Comparison of ENCODE assay signal across 31 cellular contexts in the genomic region with DNA sequence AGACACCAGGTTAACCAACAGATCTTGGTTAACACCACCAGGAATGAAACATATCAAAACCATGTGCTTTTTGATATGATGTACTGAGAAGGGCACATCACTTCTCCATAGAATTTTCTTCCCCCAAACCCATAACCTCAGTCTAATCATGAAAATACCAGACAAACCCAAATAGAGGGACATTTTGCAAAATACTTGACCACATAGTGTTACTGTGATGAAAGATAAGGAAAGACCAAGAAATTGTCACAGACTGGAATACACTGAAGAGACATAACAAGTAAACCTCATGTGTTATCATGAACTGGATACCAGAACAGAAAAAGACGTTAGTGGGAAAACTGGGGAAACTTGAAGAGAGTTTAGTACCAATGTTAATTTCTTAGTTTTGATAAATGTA.
"Had no signal": no experiment of that assay in that cellular context is flagged by ENCODE, and none has a peak within 500 bp of the region (broad histone marks: within the 10 kb centered on the region; RNA-seq: fewer than 3 reads in every experiment).

No MANE protein-coding gene starts in this region.

- DNase-seq: activated CD4-positive, alpha-beta memory T cell treated with anti-CD3 and anti-CD28 coated beads, Interleukin-2, amount 10 ng/mL, durations not matched to agents 7 days and 5 days; activated CD4-positive, alpha-beta T cell treated with anti-CD3 and anti-CD28 coated beads for 1 hour; activated CD4-positive, alpha-beta T cell treated with anti-CD3 and anti-CD28 coated beads for 48 hours; activated CD4-positive, CD25-positive, alpha-beta regulatory T cell; activated CD8-positive, alpha-beta memory T cell treated with anti-CD3 and anti-CD28 coated beads for 24 hours; activated CD8-positive, alpha-beta memory T cell treated with anti-CD3 and anti-CD28 coated beads, Interleukin-2, amount 10 ng/mL, durations not matched to agents 7 days and 5 days; activated CD8-positive, alpha-beta memory T cell treated with anti-CD3 and anti-CD28 coated beads, Interleukin-2, amount 50 U/mL, for 48 hours; activated effector memory CD4-positive, alpha-beta T cell treated with Interleukin-2 at 50 U/mL for 16 hours; activated naive CD4-positive, alpha-beta T cell treated with anti-CD3 and anti-CD28 coated beads, Interleukin-2, amount 10 ng/mL, durations not matched to agents 7 days and 5 days; activated naive CD8-positive, alpha-beta T cell treated with anti-CD3 and anti-CD28 coated beads, Interleukin-2, amount 50 U/mL, for 24 hours; activated T-cell treated with anti-CD3 and anti-CD28 coated beads, Interleukin-2, amount 50 U/mL, for 48 hours; amniotic stem cell; aorta; Karpas-422; NCI-H1048; NCI-H1105 treated with DMSO at 0.1 percent for 48 hours; NCI-H1436; NCI-H1694; NCI-H1930; NCI-H2081 treated with DMSO at 0.1 percent for 48 hours; NCI-H345; NCI-H524 treated with DMSO at 0.1 percent for 48 hours; PC-9; SIG-M5; WERI-Rb-1 had no signal

- H3K36me3 ChIP-seq: cardiac muscle cell, WERI-Rb-1 had no signal

- H3K27me3 ChIP-seq: cardiac muscle cell had no signal

- ATAC-seq: activated CD8-positive, alpha-beta memory T cell treated with anti-CD3 and anti-CD28 coated beads, Interleukin-2, amount 10 ng/mL, durations not matched to agents 7 days and 5 days; activated naive CD8-positive, alpha-beta T cell treated with anti-CD3 and anti-CD28 coated beads, Interleukin-2, amount 50 U/mL, for 24 hours; Right ventricle myocardium inferior had no signal

- H3K4me3 ChIP-seq: cardiac muscle cell, coronary artery, PC-9 had no signal

- H3K4me2 ChIP-seq: PC-9 had no signal

- H3K27ac ChIP-seq: cardiac muscle cell, coronary artery, PC-9, RWPE1, WERI-Rb-1 had no signal

- H2AFZ ChIP-seq: PC-9 had no signal

- FAIRE-seq: RCC 7860, TTC549 had no signal
